8 cellular contexts compared by ENCODE assay signal in the genomic region with DNA sequence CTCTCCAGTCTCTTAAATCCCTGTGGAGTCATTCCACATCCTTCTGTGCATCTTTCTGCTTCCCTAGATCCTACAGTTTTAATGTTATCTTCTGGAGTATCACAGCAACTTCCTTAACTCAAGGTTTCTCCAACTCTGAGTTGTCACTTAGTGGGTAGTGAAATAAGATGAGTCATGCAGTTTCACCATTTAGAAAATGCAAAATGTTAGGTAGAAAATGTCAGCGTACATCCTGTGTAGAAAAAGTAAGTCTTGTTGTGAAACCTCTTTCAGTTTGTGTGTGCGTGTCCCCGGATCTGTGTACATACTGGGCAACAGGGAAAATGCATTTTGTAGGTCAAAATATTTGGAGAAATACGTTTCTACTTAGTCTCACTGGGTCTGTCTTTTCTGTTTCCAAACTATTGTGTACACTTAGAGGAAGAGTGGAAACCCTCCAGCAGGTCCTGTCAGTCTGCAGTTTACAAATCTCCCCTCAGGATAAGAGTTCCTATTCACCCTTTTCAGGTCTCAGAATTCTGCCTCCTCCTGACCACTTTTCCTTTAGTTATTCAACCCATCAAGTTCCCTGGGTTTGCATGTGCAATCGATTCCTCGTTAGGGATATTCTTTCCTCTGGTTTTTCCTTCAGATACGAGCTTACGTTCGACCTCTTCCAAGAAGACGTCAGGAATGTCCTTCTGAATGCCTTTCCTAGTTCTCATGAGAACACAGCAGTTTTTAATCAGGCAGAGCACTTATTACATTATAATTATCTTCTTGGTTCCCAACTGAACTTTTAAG.
DNase-seq lines count a peak whose midpoint lies in the region; ATAC-seq, FAIRE-seq and TF ChIP-seq lines count a peak whose summit lies in the region.

No MANE protein-coding gene starts in this region.

- H3K4me1 ChIP-seq in esophagus squamous epithelium = peaks cover 13 to 47% (median 26%) of the 10 kb centered on the region in 3 donors

- H3K4me1 Mint-ChIP-seq in T-helper 17 cell = peaks cover 10% of the 10 kb centered on the region
- H3K4me1 Mint-ChIP-seq in natural killer cell treated with Interleukin-12 subunit alpha and Interleukin-12 subunit beta and Interleukin-15 and Interleukin-18, amount 100 ng/mL, for 72 hours (ENCODE audit: low read depth in 2 of 2) = peaks cover 7 to 9% of the 10 kb centered on the region in 2 donors

- no peaks in the 10 kb centered on the region for H3K9me3 Mint-ChIP-seq in natural killer cell treated with Interleukin-12 subunit alpha and Interleukin-12 subunit beta and Interleukin-15 and Interleukin-18, amount 100 ng/mL, for 72 hours

- no peak for TF ChIP-seq POLR2A in esophagus squamous epithelium (IDR thresholded peaks at IDR 0.05)

- H3K36me3 Mint-ChIP-seq in T-helper 17 cell (ENCODE audit: low read depth) = no peaks in the 10 kb centered on the region
- H3K36me3 Mint-ChIP-seq in natural killer cell treated with Interleukin-12 subunit alpha and Interleukin-12 subunit beta and Interleukin-15 and Interleukin-18, amount 100 ng/mL, for 72 hours = no peaks in the 10 kb centered on the region

- FAIRE-seq in G401.6 (lab: Jason Lieb, UNC) = peak; percentile 97

- intact Hi-C loops in esophagus squamous epithelium (cut with DNase I) = loop anchor here (5.0 kb wide), 1 partner anchor 153 kb away; a partner anchor contains a TSS

- DNase-seq in T-helper 17 cell (no peak), esophagus squamous epithelium (lab: John Stamatoyannopoulos, UW) (no peak), mesenteric fat pad (ENCODE audit: low spot score) (no peak), NCI-H2171 (lab: John Stamatoyannopoulos, UW) (no peak)
- peak; percentile 73 for DNase-seq in natural killer cell treated with Interleukin-12 subunit alpha and Interleukin-12 subunit beta and Interleukin-15 and Interleukin-18, amount 100 ng/mL, for 72 hours (ENCODE audit: low spot score)

- H3K27ac Mint-ChIP-seq in T-helper 17 cell = no peak overlapping the region
- H3K27ac Mint-ChIP-seq in natural killer cell treated with Interleukin-12 subunit alpha and Interleukin-12 subunit beta and Interleukin-15 and Interleukin-18, amount 100 ng/mL, for 72 hours = no peak overlapping the region

- no peaks in the 10 kb centered on the region for H3K36me3 ChIP-seq in esophagus squamous epithelium

- H3K27me3 Mint-ChIP-seq in T-helper 17 cell = no peaks in the 10 kb centered on the region
- no peaks in the 10 kb centered on the region for H3K27me3 Mint-ChIP-seq in natural killer cell treated with Interleukin-12 subunit alpha and Interleukin-12 subunit beta and Interleukin-15 and Interleukin-18, amount 100 ng/mL, for 72 hours

- H3K9me3 ChIP-seq in T-helper 17 cell (ENCODE audit: control insufficient read depth, low read length, poor library complexity, severe bottlenecking) (no peaks in the 10 kb centered on the region), esophagus squamous epithelium (no peaks in the 10 kb centered on the region)

- TF ChIP-seq CTCF in esophagus squamous epithelium (IDR thresholded peaks at IDR 0.05) = no peak

- peak overlapping the region; percentile 7 to 62 (median 46) for H3K4me3 ChIP-seq in esophagus squamous epithelium

- H3K4me3 Mint-ChIP-seq in T-helper 17 cell = no peak overlapping the region
- no peak overlapping the region for H3K4me3 Mint-ChIP-seq in natural killer cell treated with Interleukin-12 subunit alpha and Interleukin-12 subunit beta and Interleukin-15 and Interleukin-18, amount 100 ng/mL, for 72 hours

- WGBS in esophagus squamous epithelium, 2 donors = 1% methylated on average over 10 of the region's 10 CpGs

- peak overlapping the region; percentile 91 to 97 (median 95) for H3K27ac ChIP-seq in esophagus squamous epithelium

- ATAC-seq in GM21390 (IDR thresholded peaks at IDR 0.05; ENCODE audit: unreplicated experiment) (peak; percentile 89), HG03575 (IDR thresholded peaks at IDR 0.05; ENCODE audit: extremely low read depth, insufficient number of reproducible peaks, low FRiP score, unreplicated experiment) (peak; percentile 92), T-helper 17 cell (peak; percentile 66)
- peak; percentile 83 to 89 for ATAC-seq in natural killer cell treated with Interleukin-12 subunit alpha and Interleukin-12 subunit beta and Interleukin-15 and Interleukin-18, amount 100 ng/mL, for 72 hours

- H3K27me3 ChIP-seq in esophagus squamous epithelium = no peaks in the 10 kb centered on the region
